ENCODE assay signal across 15 cellular contexts in the genomic region with DNA sequence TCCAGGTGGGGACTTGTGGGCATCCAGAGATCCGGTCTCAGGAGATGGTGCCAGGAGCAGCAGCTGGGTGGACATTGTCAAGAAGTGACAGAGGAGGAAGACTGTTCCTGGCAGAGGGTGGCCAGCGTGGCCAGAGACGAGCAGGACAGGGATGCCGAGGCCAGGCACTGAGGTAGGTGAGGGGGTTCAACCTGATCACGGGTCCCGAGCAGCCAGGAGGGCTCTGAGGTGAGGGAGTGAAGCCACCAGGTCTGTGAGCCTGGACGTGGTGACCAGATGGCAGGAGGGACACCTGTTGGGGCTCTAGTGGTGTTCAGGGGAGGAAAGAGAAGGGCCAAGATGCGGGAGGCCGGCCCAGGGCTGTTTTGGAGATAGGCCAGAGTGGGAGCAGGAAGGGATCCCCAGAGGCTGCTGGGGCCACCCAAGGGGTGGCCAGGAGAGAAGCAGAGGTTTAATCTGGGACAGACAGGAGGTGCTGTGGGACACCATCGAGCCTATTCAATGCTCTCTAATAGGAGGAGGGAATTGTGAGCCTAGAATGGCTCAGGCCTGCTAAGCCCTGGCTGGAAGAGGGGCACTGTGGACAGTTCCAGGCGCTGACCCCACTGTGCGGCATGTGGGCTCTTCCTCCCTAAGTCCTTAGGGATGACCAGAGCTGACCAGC. TPM values are rescaled to one million over a fixed set of nuclear protein-coding genes. Genes with fewer than 3 reads are reported as not detected.
DNase-seq lines count a peak whose midpoint lies in the region; ATAC-seq and TF ChIP-seq lines count a peak whose summit lies in the region.
"Had no signal": no experiment of that assay in that cellular context is flagged by ENCODE, and none has a peak within 500 bp of the region (broad histone marks: within the 10 kb centered on the region; RNA-seq: fewer than 3 reads in every experiment).

No MANE protein-coding gene starts in this region.

- no peak for TF ChIP-seq CTCF in tibial nerve (IDR thresholded peaks at IDR 0.05)

- 82 to 83% methylated on average over 10 to 12 of the region's 12 CpGs for WGBS in tibial nerve, 2 donors

- ATAC-seq in GM18873 (IDR thresholded peaks at IDR 0.05; ENCODE audit: low FRiP score, unreplicated experiment) (no peak), HG03565 (IDR thresholded peaks at IDR 0.05; ENCODE audit: unreplicated experiment) (no peak)

- H3K27me3 ChIP-seq in duodenal mucosa (ENCODE audit: control insufficient read depth in 1 of 2, insufficient read depth in 2 of 2, low read length in 2 of 2) = no peaks in the 10 kb centered on the region
- no peaks in the 10 kb centered on the region for H3K27me3 ChIP-seq in muscle layer of duodenum (ENCODE audit: low read depth, low read length)
- no peaks in the 10 kb centered on the region for H3K27me3 ChIP-seq in tibial nerve

- TF ChIP-seq EP300 in tibial nerve (IDR thresholded peaks at IDR 0.05) = no peak

- H3K4me3 ChIP-seq in duodenal mucosa (ENCODE audit: low read depth in 1 of 2, low read length in 2 of 2) (no peak overlapping the region), muscle layer of duodenum (ENCODE audit: low read depth in 1 of 2, low read length in 2 of 2) (no peak overlapping the region), tibial nerve (no peak overlapping the region)

- H3K27ac Mint-ChIP-seq in activated T-cell treated with anti-CD3 and anti-CD28 coated beads, Interleukin-2, amount 50 U/mL, for 24 hours = peak overlapping the region; percentile 18

- no peak for DNase-seq in activated T-cell treated with anti-CD3 and anti-CD28 coated beads, Interleukin-2, amount 50 U/mL, for 24 hours
- DNase-seq in activated T-cell treated with anti-CD3 and anti-CD28 coated beads for 4 hours (no peak), tibial nerve (ENCODE audit: low spot score in 2 of 2) (no peak), DMS153 (lab: John Stamatoyannopoulos, UW) (no peak)
- DNase-seq: 8988T; activated CD8-positive, alpha-beta memory T cell treated with anti-CD3 and anti-CD28 coated beads, Interleukin-2, amount 50 U/mL, for 48 hours; effector CD4-positive, alpha-beta T cell; Karpas-422; NCI-H2029; SK-N-SH had no signal

- no peaks in the 10 kb centered on the region for H3K27me3 Mint-ChIP-seq in activated T-cell treated with anti-CD3 and anti-CD28 coated beads, Interleukin-2, amount 50 U/mL, for 24 hours

- H3K36me3 ChIP-seq in duodenal mucosa (ENCODE audit: control insufficient read depth in 1 of 2, insufficient read depth in 2 of 2, low read length in 2 of 2) (peaks cover 0 to 14% of the 10 kb centered on the region in 2 donors), muscle layer of duodenum (ENCODE audit: control insufficient read depth in 1 of 2, insufficient read depth in 2 of 2, low read length in 2 of 2) (peaks cover 12 to 13% of the 10 kb centered on the region in 2 donors), tibial nerve (peaks cover 0 to 29% (median 0%) of the 10 kb centered on the region in 3 donors)

- no peaks in the 10 kb centered on the region for H3K9me3 Mint-ChIP-seq in activated T-cell treated with anti-CD3 and anti-CD28 coated beads, Interleukin-2, amount 50 U/mL, for 24 hours

- H3K9me3 ChIP-seq in duodenal mucosa (ENCODE audit: control insufficient read depth in 1 of 2, low read length in 2 of 2) (no peaks in the 10 kb centered on the region), muscle layer of duodenum (ENCODE audit: control insufficient read depth in 1 of 2, low read length in 2 of 2) (no peaks in the 10 kb centered on the region), tibial nerve (no peaks in the 10 kb centered on the region)
- H3K9me3 ChIP-seq: Caco-2, SK-N-SH had no signal

- H3K9ac ChIP-seq in duodenal mucosa (ENCODE audit: low read depth in 1 of 2, low read length in 2 of 2) = no peak overlapping the region

- H3K4me1 ChIP-seq in duodenal mucosa (ENCODE audit: control insufficient read depth in 1 of 2, insufficient read depth in 2 of 2, low read length in 2 of 2) (peaks cover 10 to 22% of the 10 kb centered on the region in 2 donors), muscle layer of duodenum (ENCODE audit: control insufficient read depth in 1 of 2, insufficient read depth in 2 of 2, low read length in 2 of 2) (peaks cover 21 to 39% of the 10 kb centered on the region in 2 donors), tibial nerve (peaks cover 0 to 100% (median 63%) of the 10 kb centered on the region in 4 donors)

- H3K4me1 Mint-ChIP-seq in activated T-cell treated with anti-CD3 and anti-CD28 coated beads, Interleukin-2, amount 50 U/mL, for 24 hours (ENCODE audit: low read depth) = peaks cover 32% of the 10 kb centered on the region

- no peak for TF ChIP-seq POLR2A in tibial nerve (IDR thresholded peaks at IDR 0.05)

- H3K36me3 Mint-ChIP-seq in activated T-cell treated with anti-CD3 and anti-CD28 coated beads, Interleukin-2, amount 50 U/mL, for 24 hours (ENCODE audit: low read depth) = peaks cover 32% of the 10 kb centered on the region

- peak overlapping the region; percentile 23 for H3K27ac ChIP-seq in duodenal mucosa (ENCODE audit: low read depth, low read length)
- H3K27ac ChIP-seq in muscle layer of duodenum (ENCODE audit: low read length) = peak overlapping the region; percentile 52
- peak overlapping the region; percentile 68 to 96 (median 82) for H3K27ac ChIP-seq in tibial nerve

- no peak overlapping the region for H3K4me3 Mint-ChIP-seq in activated T-cell treated with anti-CD3 and anti-CD28 coated beads, Interleukin-2, amount 50 U/mL, for 24 hours

RNA-seq across cellular contexts. Expression of a gene that starts 6.3 kb away (rescaled TPM):
- total RNA-seq in tibial nerve = 10 to 100 TPM; 59.4 to 78.3 (median 67.2) TPM

RNA-seq across cellular contexts. Expression of a gene that starts 36.2 kb away (rescaled TPM):
- 10 to 100 TPM; 24.3 to 68.1 (median 48.4) TPM for total RNA-seq in tibial nerve

Comparison
In these comparisons a context has a peak if more than half of its experiments do, and no peak if none do; other contexts are left out.
1. H3K27ac ChIP-seq: peak in every context shown above with its lines; median percentile 82 in tibial nerve; 52 in muscle layer of duodenum; 23 in duodenal mucosa.